In the genomic region with DNA sequence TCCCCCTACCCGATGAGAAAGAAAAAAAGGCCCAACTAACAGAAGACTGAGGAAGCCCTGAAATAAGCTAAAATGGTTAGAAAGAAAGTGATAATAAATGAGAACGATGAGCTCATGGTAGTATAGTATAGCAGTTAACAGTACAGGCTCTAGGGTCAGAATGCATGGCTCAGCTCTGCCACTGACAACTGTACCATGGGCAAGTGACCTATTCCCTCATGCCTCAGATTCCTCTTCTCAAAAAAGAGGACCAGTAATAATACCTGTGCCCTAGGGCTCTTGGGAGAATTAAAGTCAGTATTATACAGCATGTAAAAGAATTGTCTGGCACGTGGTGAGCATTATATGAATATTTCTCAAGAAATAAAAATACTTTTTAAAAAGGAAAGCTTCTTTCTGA, we compare ENCODE assay signal across 16 cellular contexts. TPM values are rescaled to one million over a fixed set of nuclear protein-coding genes. Genes with fewer than 3 reads are reported as not detected.
DNase-seq lines count a peak whose midpoint lies in the region; ATAC-seq and TF ChIP-seq lines count a peak whose summit lies in the region.
"Had no signal": no experiment of that assay in that cellular context is flagged by ENCODE, and none has a peak within 500 bp of the region (broad histone marks: within the 10 kb centered on the region; RNA-seq: fewer than 3 reads in every experiment).

No MANE protein-coding gene starts in this region.

- peaks cover 32% of the 10 kb centered on the region for H3K4me1 Mint-ChIP-seq in activated T-helper 17 cell treated with anti-CD3 and anti-CD28 coated beads, Interleukin-2, amount 50 U/mL, for 72 hours
- H3K4me1 Mint-ChIP-seq in neural progenitor cell: peaks cover 29% of the 10 kb centered on the region
- peaks cover 25 to 48% (median 38%) of the 10 kb centered on the region in 7 donors for H3K4me1 Mint-ChIP-seq in naive thymus-derived CD4-positive, alpha-beta T cell

- peaks cover 38% of the 10 kb centered on the region for H3K4me1 ChIP-seq in neural progenitor cell
- peaks cover 23 to 33% of the 10 kb centered on the region in 2 donors for H3K4me1 ChIP-seq in naive thymus-derived CD4-positive, alpha-beta T cell (ENCODE audit: control insufficient read depth in 2 of 2, insufficient read depth in 2 of 2, low read length in 2 of 2)

- H3F3A ChIP-seq in neural progenitor cell (ENCODE audit: low read depth): peaks cover 47% of the 10 kb centered on the region

- peaks cover 29% of the 10 kb centered on the region for H3K36me3 Mint-ChIP-seq in activated T-helper 17 cell treated with anti-CD3 and anti-CD28 coated beads, Interleukin-2, amount 50 U/mL, for 72 hours (ENCODE audit: low read depth)
- peaks cover 22% of the 10 kb centered on the region for H3K36me3 Mint-ChIP-seq in neural progenitor cell
- peaks cover 12 to 47% (median 40%) of the 10 kb centered on the region in 5 donors for H3K36me3 Mint-ChIP-seq in naive thymus-derived CD4-positive, alpha-beta T cell

- no peaks in the 10 kb centered on the region for H3K27me3 ChIP-seq in neural progenitor cell
- no peaks in the 10 kb centered on the region for H3K27me3 ChIP-seq in naive thymus-derived CD4-positive, alpha-beta T cell (ENCODE audit: control insufficient read depth in 2 of 2, insufficient read depth in 2 of 2, low read length in 2 of 2)

- peak overlapping the region; percentile 3 for H3K27ac Mint-ChIP-seq in activated T-helper 17 cell treated with anti-CD3 and anti-CD28 coated beads, Interleukin-2, amount 50 U/mL, for 72 hours
- H3K27ac Mint-ChIP-seq in neural progenitor cell: peak overlapping the region; percentile 55
- peak overlapping the region in 2 of 9 donors; percentile 36 to 41 for H3K27ac Mint-ChIP-seq in naive thymus-derived CD4-positive, alpha-beta T cell
- H3K27ac Mint-ChIP-seq: CD8-positive, alpha-beta T cell had no signal

- no peaks in the 10 kb centered on the region for H3K27me3 Mint-ChIP-seq in activated T-helper 17 cell treated with anti-CD3 and anti-CD28 coated beads, Interleukin-2, amount 50 U/mL, for 72 hours
- peaks cover 2% of the 10 kb centered on the region for H3K27me3 Mint-ChIP-seq in neural progenitor cell (ENCODE audit: insufficient read depth, low read depth)
- H3K27me3 Mint-ChIP-seq in naive thymus-derived CD4-positive, alpha-beta T cell: no peaks in the 10 kb centered on the region

- peak overlapping the region; percentile 48 for H3K27ac ChIP-seq in neural progenitor cell
- H3K27ac ChIP-seq in naive thymus-derived CD4-positive, alpha-beta T cell (ENCODE audit: low read depth, low read length): no peak overlapping the region
- H3K27ac ChIP-seq: 22Rv1, GM23248 had no signal

- intact Hi-C loops in naive thymus-derived CD4-positive, alpha-beta T cell (cut with micrococcal nuclease): no loop called here

- peak; percentile 7 for DNase-seq in activated CD8-positive, alpha-beta memory T cell treated with anti-CD3 and anti-CD28 coated beads for 24 hours
- DNase-seq in activated CD8-positive, alpha-beta memory T cell treated with anti-CD3 and anti-CD28 coated beads, Interleukin-2, amount 50 U/mL, for 48 hours: no peak
- no peak for DNase-seq in neural progenitor cell (ENCODE audit: low spot score)
- no peak for DNase-seq in NK-92 (lab: John Stamatoyannopoulos, UW; ENCODE audit: unreplicated experiment)
- no peak for DNase-seq in naive thymus-derived CD4-positive, alpha-beta T cell
- DNase-seq in MV-4-11 (lab: John Stamatoyannopoulos, UW): no peak
- DNase-seq: COR-L47, DMS153, DMS79 treated with DMSO at 0.1 percent for 48 hours, EL, GM23248, H7 had no signal

- H3K9me3 Mint-ChIP-seq in activated T-helper 17 cell treated with anti-CD3 and anti-CD28 coated beads, Interleukin-2, amount 50 U/mL, for 72 hours: peaks cover 7% of the 10 kb centered on the region
- H3K9me3 Mint-ChIP-seq in neural progenitor cell: peaks cover 23% of the 10 kb centered on the region
- peaks cover 7 to 25% (median 14%) of the 10 kb centered on the region in 11 donors for H3K9me3 Mint-ChIP-seq in naive thymus-derived CD4-positive, alpha-beta T cell

- H3K9me3 ChIP-seq in neural progenitor cell (ENCODE audit: low read depth): no peaks in the 10 kb centered on the region
- peaks cover 6 to 17% (median 6%) of the 10 kb centered on the region in 3 experiments for H3K9me3 ChIP-seq in naive thymus-derived CD4-positive, alpha-beta T cell (ENCODE audit: control insufficient read depth in 2 of 3, low read length in 3 of 3)

- POLR2A ChIA-PET in naive thymus-derived CD4-positive, alpha-beta T cell (lab: Charles Lee): interaction anchor here (1.2 to 2.2 kb wide), 3 partner anchors 9 to 41 kb away, joined by 3 to 9 read pairs (median 6); no protein-coding TSS in a partner anchor

- CTCF ChIA-PET in naive thymus-derived CD4-positive, alpha-beta T cell (lab: Charles Lee): interaction anchor here (0.5 to 1.3 kb wide), 4 partner anchors 7 to 334 kb away, joined by 3 to 4 read pairs (median 3); no protein-coding TSS in a partner anchor

- H3K4me2 ChIP-seq in neural progenitor cell: peak overlapping the region; percentile 71

- H3K79me2 ChIP-seq in neural progenitor cell (ENCODE audit: low read depth): peaks cover 94% of the 10 kb centered on the region

- peak overlapping the region; percentile 14 for H3K4me3 ChIP-seq in neural progenitor cell
- no peak overlapping the region for H3K4me3 ChIP-seq in naive thymus-derived CD4-positive, alpha-beta T cell (ENCODE audit: low read length)
- H3K4me3 ChIP-seq: GM23248 had no signal

- peaks cover 33% of the 10 kb centered on the region for H4K20me1 ChIP-seq in neural progenitor cell (ENCODE audit: low read depth)

- H3K36me3 ChIP-seq in neural progenitor cell: peaks cover 11% of the 10 kb centered on the region
- H3K36me3 ChIP-seq in naive thymus-derived CD4-positive, alpha-beta T cell (ENCODE audit: control insufficient read depth in 2 of 3, insufficient read depth in 3 of 3, low read length in 3 of 3): peaks cover 0 to 15% (median 5%) of the 10 kb centered on the region in 3 experiments

- no peak for ATAC-seq in activated T-helper 17 cell treated with anti-CD3 and anti-CD28 coated beads, Interleukin-2, amount 50 U/mL, for 72 hours (replicated peaks)
- no peak for ATAC-seq in naive thymus-derived CD4-positive, alpha-beta T cell
- ATAC-seq: CD8-positive, alpha-beta T cell had no signal

- no peak overlapping the region for H3K4me3 Mint-ChIP-seq in activated T-helper 17 cell treated with anti-CD3 and anti-CD28 coated beads, Interleukin-2, amount 50 U/mL, for 72 hours
- no peak overlapping the region for H3K4me3 Mint-ChIP-seq in neural progenitor cell
- H3K4me3 Mint-ChIP-seq in naive thymus-derived CD4-positive, alpha-beta T cell: no peak overlapping the region
- H3K4me3 Mint-ChIP-seq: CD14-positive monocyte; CD8-positive, alpha-beta T cell had no signal

- H2AFZ ChIP-seq in neural progenitor cell (replicated peaks): no peak overlapping the region
- H2AFZ ChIP-seq: GM23248 had no signal

- H3K9ac ChIP-seq in neural progenitor cell: no peak overlapping the region
- H3K9ac ChIP-seq: GM23248 had no signal

- no peak for TF ChIP-seq CTCF in neural progenitor cell (IDR thresholded peaks at IDR 0.05)

RNA-seq across cellular contexts. Expression of gene TRERF1, which starts 19.8 kb away (rescaled TPM):
- 10 to 100 TPM; 16.6 to 32.4 TPM for total RNA-seq in activated T-helper 17 cell treated with anti-CD3 and anti-CD28 coated beads, Interleukin-2, amount 50 U/mL, for 72 hours
- 8.3 and 12.3 TPM in 2 replicates for total RNA-seq in neural progenitor cell (ENCODE audit: low replicate concordance)
- 10 to 100 TPM; 20.7 to 32.4 (median 27.1) TPM for total RNA-seq in naive thymus-derived CD4-positive, alpha-beta T cell
- polyA plus RNA-seq in naive thymus-derived CD4-positive, alpha-beta T cell: 1 to 10 TPM; 4.8 to 7.5 TPM
